8 cellular contexts compared by ENCODE assay signal in the genomic region with DNA sequence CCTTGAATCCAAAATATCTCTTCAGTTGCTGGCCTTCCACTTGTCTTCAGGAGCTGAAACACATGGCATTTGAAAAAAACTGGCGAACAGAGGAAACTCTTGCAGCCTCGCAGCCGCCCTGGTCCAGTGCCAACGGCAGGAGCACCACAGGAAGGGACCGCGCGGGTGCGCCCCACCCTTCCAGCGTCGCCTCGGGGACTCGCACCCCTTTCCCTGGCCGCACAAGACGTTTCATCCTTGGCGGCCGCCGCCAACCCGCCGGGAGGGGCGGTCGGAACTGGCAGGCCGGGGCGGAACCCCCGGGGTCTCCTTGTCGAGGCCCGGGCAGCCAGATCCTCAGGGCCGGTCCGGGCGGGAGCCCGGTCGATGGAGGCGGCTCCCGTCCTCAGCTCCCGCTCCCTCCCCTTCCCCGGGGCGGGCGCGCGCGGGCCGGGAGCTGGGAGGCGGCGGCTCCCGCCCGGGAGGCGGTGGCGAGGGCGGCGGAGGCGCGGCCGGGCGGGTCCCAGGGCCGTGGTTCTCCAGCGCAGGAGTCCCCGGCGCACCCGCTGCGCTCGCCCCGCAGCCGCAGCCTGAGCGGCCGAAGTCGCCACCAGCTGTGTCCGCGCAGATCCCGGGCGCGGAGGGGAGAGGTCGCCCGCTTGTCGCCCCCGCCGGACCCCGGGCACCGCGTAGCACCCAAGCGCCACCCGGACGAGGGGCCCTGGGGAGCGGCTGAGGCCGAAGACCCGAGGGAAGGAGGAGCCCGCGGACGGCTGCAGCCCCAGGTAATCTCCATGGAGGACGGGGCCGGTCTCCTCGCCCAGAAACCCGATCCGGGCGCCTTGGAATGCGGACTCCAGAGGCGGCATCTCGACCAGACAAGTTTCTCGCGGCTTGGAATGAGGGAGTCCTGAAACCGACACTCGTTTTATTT. TPM values are rescaled to one million over a fixed set of nuclear protein-coding genes. Genes with fewer than 3 reads are reported as not detected.
DNase-seq lines count a peak whose midpoint lies in the region; ATAC-seq, FAIRE-seq and TF ChIP-seq lines count a peak whose summit lies in the region.

No MANE protein-coding gene starts in this region.

- no peaks in the 10 kb centered on the region for H3K4me1 Mint-ChIP-seq in stimulated activated effector memory CD8-positive, alpha-beta T cell treated with anti-CD3 and anti-CD28 coated beads, Interleukin-12 subunit alpha, Interleukin-12 subunit beta, amount 100 ng/mL, for 72 hours

- ATAC-seq in stimulated activated effector memory CD8-positive, alpha-beta T cell treated with anti-CD3 and anti-CD28 coated beads, Interleukin-12 subunit alpha, Interleukin-12 subunit beta, amount 100 ng/mL, for 72 hours, result no peak

- no peak for TF ChIP-seq CTCF in 22Rv1 (IDR thresholded peaks at IDR 0.05)
- TF ChIP-seq CTCF in spleen (IDR thresholded peaks at IDR 0.05 in 8 of 11, conservative IDR thresholded peaks at IDR 0.05 in 3 of 11), result no peak

- in situ Hi-C loops in T47D (cut with HindIII; ENCODE audit: low pct_unique_long_range_greater_than_20kb, low sequenced_read_pairs), result no loop called here

- DNase-seq in GM12891 (ENCODE audit: insufficient read length, low spot score), result peak; percentile 9
- peak; percentile 44 for DNase-seq in NCI-H510A (lab: John Stamatoyannopoulos, UW)
- peak; percentile 43 to 67 for DNase-seq in T47D (ENCODE audit: low read depth in 1 of 2, low spot score in 1 of 2)
- DNase-seq in islet precursor cell, result peak; percentile 86
- DNase-seq in spleen, result peak; percentile 83
- DNase-seq in stimulated activated effector memory CD8-positive, alpha-beta T cell treated with anti-CD3 and anti-CD28 coated beads, Interleukin-12 subunit alpha, Interleukin-12 subunit beta, amount 100 ng/mL, for 72 hours (ENCODE audit: low spot score in 2 of 2), result no peak
- no peak for DNase-seq in activated CD4-positive, CD25-positive, alpha-beta regulatory T cell (lab: John Stamatoyannopoulos, UW)

- H3K4me1 ChIP-seq in spleen, result peaks cover 2 to 19% (median 8%) of the 10 kb centered on the region in 6 donors

- TF ChIP-seq POLR2A in GM12891 (IDR thresholded peaks at IDR 0.05; ENCODE audit: low read depth, low read length), result no peak
- TF ChIP-seq POLR2A in spleen (IDR thresholded peaks at IDR 0.05), result no peak

- no peak overlapping the region for H3K27ac Mint-ChIP-seq in stimulated activated effector memory CD8-positive, alpha-beta T cell treated with anti-CD3 and anti-CD28 coated beads, Interleukin-12 subunit alpha, Interleukin-12 subunit beta, amount 100 ng/mL, for 72 hours

- peak overlapping the region; percentile 55 for H3K27ac ChIP-seq in 22Rv1
- peak overlapping the region in 4 of 8 donors; percentile 33 to 67 (median 50) for H3K27ac ChIP-seq in spleen

- intact Hi-C loops in spleen (cut with DNase I; ENCODE audit: low total_unique reads), result no loop called here

- peak overlapping the region; percentile 21 to 70 (median 44) for H3K4me3 ChIP-seq in spleen

- H3K27me3 ChIP-seq in spleen (replicated peaks in 1 of 7), result peaks cover 0 to 68% (median 25%) of the 10 kb centered on the region in 7 donors

- no peaks in the 10 kb centered on the region for H3K9me3 Mint-ChIP-seq in stimulated activated effector memory CD8-positive, alpha-beta T cell treated with anti-CD3 and anti-CD28 coated beads, Interleukin-12 subunit alpha, Interleukin-12 subunit beta, amount 100 ng/mL, for 72 hours

- H3K36me3 Mint-ChIP-seq in stimulated activated effector memory CD8-positive, alpha-beta T cell treated with anti-CD3 and anti-CD28 coated beads, Interleukin-12 subunit alpha, Interleukin-12 subunit beta, amount 100 ng/mL, for 72 hours, result no peaks in the 10 kb centered on the region

- no peaks in the 10 kb centered on the region for H3K36me3 ChIP-seq in spleen

- WGBS in spleen, 5 donors, result 1 to 4% (median 2%) methylated on average over 45 to 100 of the region's 100 CpGs

- no peak for FAIRE-seq in GM12891 (lab: Jason Lieb, UNC)

- H3K9me3 ChIP-seq in spleen, result no peaks in the 10 kb centered on the region

- H3K4me3 Mint-ChIP-seq in stimulated activated effector memory CD8-positive, alpha-beta T cell treated with anti-CD3 and anti-CD28 coated beads, Interleukin-12 subunit alpha, Interleukin-12 subunit beta, amount 100 ng/mL, for 72 hours, result no peak overlapping the region

TF ChIP-seq in GM12891, 5 proteins besides CTCF, POLR2A, EP300 and RAD21:
- TF ChIP-seq POU2F2 (IDR thresholded peaks at IDR 0.05; ENCODE audit: low read depth, low read length) (no peak), SPI1 (IDR thresholded peaks at IDR 0.05; ENCODE audit: low read depth, low read length) (no peak), POLR2AphosphoS5 (IDR thresholded peaks at IDR 0.05; ENCODE audit: low read depth, low read length) (no peak), PAX5 (IDR thresholded peaks at IDR 0.05; ENCODE audit: insufficient read depth, low read length, severe bottlenecking) (no peak), TAF1 (IDR thresholded peaks at IDR 0.05; ENCODE audit: low read depth, low read length) (no peak)

RNA-seq across cellular contexts. Expression of a gene that starts 0.9 kb away (rescaled TPM):
- not detected for polyA plus RNA-seq in GM12891 (2012; ENCODE audit: low read depth, missing spikeins)
- 10 to 100 TPM in 3 of 7 donors, 1 to 10 TPM in 4; 3.8 to 21.9 (median 8.1) TPM for total RNA-seq in spleen
- polyA plus RNA-seq in spleen, result under 1 TPM; 0.24 to 0.86 (median 0.39) TPM

Comparison
In these comparisons a context has a peak if more than half of its experiments do, and no peak if none do; other contexts are left out.
1. DNase-seq: peak in GM12891 (single experiment), NCI-H510A (single experiment), T47D (2 of 2), islet precursor cell (single experiment) and spleen (single experiment); none in stimulated activated effector memory CD8-positive, alpha-beta T cell treated with anti-CD3 and anti-CD28 coated beads, Interleukin-12 subunit alpha, Interleukin-12 subunit beta, amount 100 ng/mL, for 72 hours (0 of 2) and activated CD4-positive, CD25-positive, alpha-beta regulatory T cell (0 of 4).